17 cellular contexts compared by ENCODE assay signal in genomic region chr16:57593021-57593420, GRCh38. TPM values are rescaled to one million over a fixed set of nuclear protein-coding genes. Genes with fewer than 3 reads are reported as not detected.
DNase-seq lines count a peak whose midpoint lies in the region; ATAC-seq and TF ChIP-seq lines count a peak whose summit lies in the region.
"Had no signal": no experiment of that assay in that cellular context is flagged by ENCODE, and none has a peak within 500 bp of the region (broad histone marks: within the 10 kb centered on the region; RNA-seq: fewer than 3 reads in every experiment).

No MANE protein-coding gene starts in this region.

- no peaks in the 10 kb centered on the region for H4K20me1 ChIP-seq in BLaER1 treated with 17β-estradiol and CSF1 and Interleukin-3, amounts not matched to agents 10 nM and 100 nM

- H3K36me3 ChIP-seq in BLaER1 treated with 17β-estradiol and CSF1 and Interleukin-3, amounts not matched to agents 10 nM and 100 nM, result peaks cover 0 to 3% (median 0%) of the 10 kb centered on the region in 11 experiments; a peak in 1 of 22 replicates
- no peaks in the 10 kb centered on the region for H3K36me3 ChIP-seq in CD8-positive, alpha-beta T cell (ENCODE audit: insufficient read depth, low read length)
- H3K36me3 ChIP-seq in naive thymus-derived CD4-positive, alpha-beta T cell (ENCODE audit: control insufficient read depth in 2 of 3, insufficient read depth in 3 of 3, low read length in 3 of 3), result no peaks in the 10 kb centered on the region
- H3K36me3 ChIP-seq: SJSA1, tibial nerve had no signal

- H3K4me2 ChIP-seq in BLaER1 treated with 17β-estradiol and CSF1 and Interleukin-3, amounts not matched to agents 10 nM and 100 nM, result peak overlapping the region; percentile 74 to 94 (median 86)

- peak overlapping the region; percentile 84 for H3K27ac Mint-ChIP-seq in CD8-positive, alpha-beta T cell
- H3K27ac Mint-ChIP-seq in activated naive CD4-positive, alpha-beta T cell treated with anti-CD3 and anti-CD28 coated beads, Interleukin-2, amount 50 U/mL, for 72 hours, result peak overlapping the region; percentile 72 to 96
- peak overlapping the region; percentile 55 to 93 (median 86) for H3K27ac Mint-ChIP-seq in naive thymus-derived CD4-positive, alpha-beta T cell

- peaks cover 3% of the 10 kb centered on the region for H3K36me3 Mint-ChIP-seq in CD8-positive, alpha-beta T cell
- H3K36me3 Mint-ChIP-seq in activated naive CD4-positive, alpha-beta T cell treated with anti-CD3 and anti-CD28 coated beads, Interleukin-2, amount 50 U/mL, for 72 hours, result peaks cover 5 to 27% of the 10 kb centered on the region in 2 donors
- H3K36me3 Mint-ChIP-seq in naive thymus-derived CD4-positive, alpha-beta T cell, result peaks cover 3 to 21% (median 6%) of the 10 kb centered on the region in 5 donors

- peaks cover 30 to 55% (median 45%) of the 10 kb centered on the region in 10 experiments for H3K4me1 ChIP-seq in BLaER1 treated with 17β-estradiol and CSF1 and Interleukin-3, amounts not matched to agents 10 nM and 100 nM
- H3K4me1 ChIP-seq in CD8-positive, alpha-beta T cell (ENCODE audit: insufficient read depth, low read length), result peaks cover 34% of the 10 kb centered on the region
- H3K4me1 ChIP-seq in naive thymus-derived CD4-positive, alpha-beta T cell (ENCODE audit: control insufficient read depth in 2 of 2, insufficient read depth in 2 of 2, low read length in 2 of 2), result peaks cover 27 to 47% of the 10 kb centered on the region in 2 donors
- H3K4me1 ChIP-seq: parathyroid adenoma had no signal

- H3K27me3 ChIP-seq in BLaER1 treated with 17β-estradiol and CSF1 and Interleukin-3, amounts not matched to agents 10 nM and 100 nM, result no peaks in the 10 kb centered on the region
- H3K27me3 ChIP-seq in CD8-positive, alpha-beta T cell (ENCODE audit: insufficient read depth, low read length), result no peaks in the 10 kb centered on the region
- H3K27me3 ChIP-seq in naive thymus-derived CD4-positive, alpha-beta T cell (ENCODE audit: control insufficient read depth in 2 of 2, insufficient read depth in 2 of 2, low read length in 2 of 2), result no peaks in the 10 kb centered on the region
- H3K27me3 ChIP-seq: tibial nerve had no signal

- no peaks in the 10 kb centered on the region for H3K27me3 Mint-ChIP-seq in CD8-positive, alpha-beta T cell (ENCODE audit: low read depth)
- H3K27me3 Mint-ChIP-seq in naive thymus-derived CD4-positive, alpha-beta T cell, result no peaks in the 10 kb centered on the region

- intact Hi-C loops in CD8-positive, alpha-beta T cell (cut with DNase I, micrococcal nuclease), result loop anchor here (2.0 to 5.0 kb wide), 4 partner anchors 16 to 536 kb away; partner anchors contain the start of genes KATNB1 (in 2 of the 2) and CFAP20 (in 1 of the 2)
- intact Hi-C loops in naive thymus-derived CD4-positive, alpha-beta T cell (cut with micrococcal nuclease), result loop anchor here (2.0 to 5.0 kb wide), 5 partner anchors 16 to 409 kb away; partner anchors contain the start of genes KATNB1 (in 1 of the 2), USB1 (in 1 of the 2) and ZNF319 (in 1 of the 2)

- DNase-seq in CD8-positive, alpha-beta T cell, result no peak
- DNase-seq in activated naive CD4-positive, alpha-beta T cell treated with anti-CD3 and anti-CD28 coated beads, Interleukin-2, amount 50 U/mL, for 72 hours (ENCODE audit: low spot score in 2 of 2), result no peak
- DNase-seq in naive thymus-derived CD4-positive, alpha-beta T cell, result no peak
- no peak for DNase-seq in NCI-H1694 treated with DMSO at 0.1 percent for 48 hours (lab: John Stamatoyannopoulos, UW)
- DNase-seq in NCI-H345 (lab: John Stamatoyannopoulos, UW), result no peak
- DNase-seq: C1 segment of cervical spinal cord, DMS79, HCEC 1CT, left colon, NCI-H2081, NCI-H524 treated with DMSO at 0.1 percent for 48 hours had no signal

- POLR2A ChIA-PET in CD8-positive, alpha-beta T cell (lab: Charles Lee), result interaction anchor here (0.7 to 3.2 kb wide), 5 partner anchors 9 to 55 kb away, joined by 3 to 24 read pairs (median 4); no protein-coding TSS in a partner anchor
- POLR2A ChIA-PET in naive thymus-derived CD4-positive, alpha-beta T cell (lab: Charles Lee), result interaction anchor here (0.6 to 1.5 kb wide), 4 partner anchors 8 to 56 kb away, joined by 3 to 5 read pairs (median 4); partner anchors contain the start of gene CCDC102A

- ATAC-seq in CD8-positive, alpha-beta T cell, result peak; percentile 5
- ATAC-seq in activated naive CD4-positive, alpha-beta T cell treated with anti-CD3 and anti-CD28 coated beads, Interleukin-2, amount 50 U/mL, for 72 hours, result no peak
- ATAC-seq in naive thymus-derived CD4-positive, alpha-beta T cell, result no peak
- no peak for ATAC-seq in HG03095 (IDR thresholded peaks at IDR 0.05; ENCODE audit: unreplicated experiment)

- no peak for TF ChIP-seq CTCF in CD8-positive, alpha-beta T cell (IDR thresholded peaks at IDR 0.05)

- H3K4me1 Mint-ChIP-seq in CD8-positive, alpha-beta T cell (ENCODE audit: low read depth), result peaks cover 47% of the 10 kb centered on the region
- peaks cover 26 to 44% (median 38%) of the 10 kb centered on the region in 7 donors for H3K4me1 Mint-ChIP-seq in naive thymus-derived CD4-positive, alpha-beta T cell

- H3K9me3 Mint-ChIP-seq in CD8-positive, alpha-beta T cell, result peaks cover 11% of the 10 kb centered on the region
- H3K9me3 Mint-ChIP-seq in activated naive CD4-positive, alpha-beta T cell treated with anti-CD3 and anti-CD28 coated beads, Interleukin-2, amount 50 U/mL, for 72 hours, result peaks cover 16 to 24% of the 10 kb centered on the region in 2 donors
- H3K9me3 Mint-ChIP-seq in naive thymus-derived CD4-positive, alpha-beta T cell, result peaks cover 0 to 24% (median 11%) of the 10 kb centered on the region in 11 donors

- H3K9me3 ChIP-seq in BLaER1 treated with 17β-estradiol and CSF1 and Interleukin-3, amounts not matched to agents 10 nM and 100 nM (replicated peaks in 1 of 11), result peaks cover 15 to 37% (median 26%) of the 10 kb centered on the region in 11 experiments
- no peaks in the 10 kb centered on the region for H3K9me3 ChIP-seq in CD8-positive, alpha-beta T cell (ENCODE audit: low read length)
- H3K9me3 ChIP-seq in naive thymus-derived CD4-positive, alpha-beta T cell (ENCODE audit: control insufficient read depth in 2 of 3, low read length in 3 of 3), result peaks cover 0 to 4% (median 0%) of the 10 kb centered on the region in 3 experiments

- H3K27ac ChIP-seq in BLaER1 treated with 17β-estradiol and CSF1 and Interleukin-3, amounts not matched to agents 10 nM and 100 nM, result peak overlapping the region in 9 of 11 experiments; percentile 64 to 86 (median 74); a peak in 18 of 22 replicates
- peak overlapping the region; percentile 16 for H3K27ac ChIP-seq in CD8-positive, alpha-beta T cell (ENCODE audit: low read depth, low read length)
- H3K27ac ChIP-seq in naive thymus-derived CD4-positive, alpha-beta T cell (ENCODE audit: low read depth, low read length), result peak overlapping the region; percentile 44
- H3K27ac ChIP-seq: parathyroid adenoma, SJSA1, tibial nerve had no signal

- H3K4me3 Mint-ChIP-seq in CD8-positive, alpha-beta T cell, result peak overlapping the region; percentile 66
- peak overlapping the region; percentile 54 to 83 (median 72) for H3K4me3 Mint-ChIP-seq in naive thymus-derived CD4-positive, alpha-beta T cell

- CTCF ChIA-PET in CD8-positive, alpha-beta T cell (lab: Charles Lee), result interaction anchor here (0.9 to 20.0 kb wide), 7 partner anchors 9 to 131 kb away, joined by 3 to 259 read pairs (median 21); partner anchors contain the start of genes CCDC102A and POLR2C
- CTCF ChIA-PET in naive thymus-derived CD4-positive, alpha-beta T cell (lab: Charles Lee), result interaction anchor here (0.6 to 6.1 kb wide), 7 partner anchors 9 to 212 kb away, joined by 3 to 53 read pairs (median 4); no protein-coding TSS in a partner anchor

- peak overlapping the region in 6 of 11 experiments; percentile 34 to 74 (median 64); a peak in 8 of 22 replicates for H3K9ac ChIP-seq in BLaER1 treated with 17β-estradiol and CSF1 and Interleukin-3, amounts not matched to agents 10 nM and 100 nM
- H3K9ac ChIP-seq: parathyroid adenoma had no signal

- H3K4me3 ChIP-seq in BLaER1 treated with 17β-estradiol and CSF1 and Interleukin-3, amounts not matched to agents 10 nM and 100 nM, result peak overlapping the region in 3 of 10 experiments; percentile 26 to 48 (median 48); a peak in 5 of 20 replicates
- peak overlapping the region; percentile 21 for H3K4me3 ChIP-seq in CD8-positive, alpha-beta T cell (ENCODE audit: low read depth, low read length)
- H3K4me3 ChIP-seq in naive thymus-derived CD4-positive, alpha-beta T cell (ENCODE audit: low read length), result peak overlapping the region; percentile 27
- H3K4me3 ChIP-seq: SJSA1, tibial nerve had no signal

RNA-seq across cellular contexts. Expression of gene ADGRG1, which starts 35.4 kb away (rescaled TPM):
- 1 to 10 TPM; 3.8 to 4.4 TPM for total RNA-seq in CD8-positive, alpha-beta T cell
- total RNA-seq in activated naive CD4-positive, alpha-beta T cell treated with anti-CD3 and anti-CD28 coated beads, Interleukin-2, amount 50 U/mL, for 72 hours, result 1 to 10 TPM; 4.3 to 8.2 TPM
- 10 to 100 TPM in 2 of 5 experiments, 1 to 10 TPM in 2, under 1 TPM in 1; 0.67 to 96.0 (median 5.0) TPM for total RNA-seq in naive thymus-derived CD4-positive, alpha-beta T cell
- under 1 TPM; 0.07 to 0.67 TPM for polyA plus RNA-seq in naive thymus-derived CD4-positive, alpha-beta T cell
- total RNA-seq: OCI-LY7 had no signal

RNA-seq across cellular contexts. Expression of gene ADGRG5, which starts 50.6 kb away (rescaled TPM):
- 1 to 10 TPM; 1.1 to 2.0 TPM for total RNA-seq in CD8-positive, alpha-beta T cell
- 1 to 10 TPM; 2.6 to 5.3 TPM for total RNA-seq in activated naive CD4-positive, alpha-beta T cell treated with anti-CD3 and anti-CD28 coated beads, Interleukin-2, amount 50 U/mL, for 72 hours
- 10 to 100 TPM in 2 of 5 experiments, 1 to 10 TPM in 1, under 1 TPM in 2; 0.67 to 16.1 (median 2.7) TPM for total RNA-seq in naive thymus-derived CD4-positive, alpha-beta T cell
- polyA plus RNA-seq in naive thymus-derived CD4-positive, alpha-beta T cell, result 1 to 10 TPM in 1 of 2 donors, under 1 TPM in 1; 0.43 to 1.3 TPM
- total RNA-seq: SJSA1 had no signal

RNA-seq across cellular contexts. Expression of gene CCDC102A, which starts 56.6 kb away (rescaled TPM):
- total RNA-seq in CD8-positive, alpha-beta T cell, result 1 to 10 TPM; 2.1 to 3.1 TPM
- total RNA-seq in activated naive CD4-positive, alpha-beta T cell treated with anti-CD3 and anti-CD28 coated beads, Interleukin-2, amount 50 U/mL, for 72 hours, result 10 to 100 TPM in 1 of 2 donors, 1 to 10 TPM in 1; 5.4 to 13.9 TPM
- total RNA-seq in naive thymus-derived CD4-positive, alpha-beta T cell, result 10 to 100 TPM in 1 of 5 experiments, 1 to 10 TPM in 4; 3.5 to 12.7 (median 7.1) TPM
- 1 to 10 TPM; 3.0 to 9.4 TPM for polyA plus RNA-seq in naive thymus-derived CD4-positive, alpha-beta T cell

Comparison
In these comparisons a context has a peak if more than half of its experiments do, and no peak if none do; other contexts are left out.
1. H3K27ac ChIP-seq: peak in every context shown above with its lines; median percentile 74 in BLaER1 treated with 17β-estradiol and CSF1 and Interleukin-3, amounts not matched to agents 10 nM and 100 nM; 44 in naive thymus-derived CD4-positive, alpha-beta T cell; 16 in CD8-positive, alpha-beta T cell.